8 cellular contexts compared by ENCODE assay signal in the genomic region with DNA sequence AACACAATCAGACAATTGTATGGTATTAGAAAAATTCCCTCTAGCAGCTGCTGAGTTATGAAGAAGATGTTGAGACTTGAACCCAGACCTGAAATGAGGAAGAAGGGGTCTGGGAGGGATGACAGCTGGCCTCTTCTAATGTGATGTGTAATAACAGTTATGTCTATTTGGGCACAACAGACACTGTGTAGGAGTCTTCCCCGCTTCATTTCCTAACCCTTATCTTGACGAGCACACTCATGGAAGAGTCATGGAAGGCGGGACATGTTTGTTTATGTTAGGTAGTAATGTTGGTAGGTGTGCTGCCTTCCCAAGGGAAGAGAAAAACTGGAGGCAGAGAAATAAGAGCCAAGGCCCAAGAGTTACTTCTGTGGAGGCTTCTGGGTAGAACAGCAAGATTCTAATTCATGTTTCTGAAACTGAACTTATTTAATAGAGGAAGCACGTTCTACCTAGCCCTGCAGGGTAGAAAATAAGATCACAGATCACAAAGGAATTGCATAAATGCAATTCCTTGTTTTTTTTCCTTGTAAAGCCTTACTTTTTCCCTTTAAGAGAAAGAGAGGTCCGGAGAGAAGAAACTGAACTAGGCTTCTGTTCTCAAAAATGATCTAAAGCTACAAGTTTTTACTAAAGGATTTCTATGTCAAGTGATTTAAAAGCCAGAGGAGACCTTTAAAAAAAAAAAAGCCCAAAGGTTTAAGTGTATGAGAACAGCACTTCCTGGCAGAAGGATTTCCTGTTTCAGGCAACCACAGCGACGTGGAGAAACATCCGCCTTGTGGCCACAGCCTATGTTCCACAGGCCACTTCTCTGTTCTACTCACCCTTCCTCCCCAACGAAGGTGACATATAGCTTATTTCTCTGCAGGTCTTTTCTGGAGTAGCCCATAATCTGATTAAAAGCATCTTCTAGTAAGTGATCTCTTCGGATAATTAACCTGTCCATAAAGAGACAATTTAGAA.
DNase-seq lines count a peak whose midpoint lies in the region; ATAC-seq and TF ChIP-seq lines count a peak whose summit lies in the region.

No MANE protein-coding gene starts in this region.

- CTCF ChIA-PET in Caco-2 (lab: Charles Lee), result no interaction called here

- H3K79me2 ChIP-seq in ACC112 (ENCODE audit: control insufficient read depth, insufficient read depth, low read length, unreplicated experiment), result no peaks in the 10 kb centered on the region

- POLR2A ChIA-PET in Caco-2 (lab: Charles Lee), result no interaction called here

- TF ChIP-seq CTCF in ascending aorta (IDR thresholded peaks at IDR 0.05) (no peak), Caco-2 (IDR thresholded peaks at IDR 0.05; ENCODE audit: insufficient read depth in 1 of 2, low read depth in 1 of 2, low read length in 1 of 2, severe bottlenecking in 1 of 2, unreplicated experiment in 1 of 2) (no peak)

- intact Hi-C loops in ascending aorta (cut with DNase I), result no loop called here
- intact Hi-C loops in Caco-2 (cut with micrococcal nuclease; ENCODE audit: unreplicated experiment), result no loop called here

- H3K4me1 Mint-ChIP-seq in T-helper 1 cell treated with Interleukin-12 subunit alpha and Interleukin-12 subunit beta and Interleukin-4 antibody, amounts not matched to agents 30 μg/mL and 1 μg/mL, for 36 hours (ENCODE audit: low read depth), result peaks cover 67% of the 10 kb centered on the region
- peaks cover 7% of the 10 kb centered on the region for H3K4me1 Mint-ChIP-seq in Caco-2 (ENCODE audit: low read depth, unreplicated experiment)

- H3K27me3 Mint-ChIP-seq in T-helper 1 cell treated with Interleukin-12 subunit alpha and Interleukin-12 subunit beta and Interleukin-4 antibody, amounts not matched to agents 30 μg/mL and 1 μg/mL, for 36 hours (ENCODE audit: low read depth), result no peaks in the 10 kb centered on the region
- no peaks in the 10 kb centered on the region for H3K27me3 Mint-ChIP-seq in Caco-2 (ENCODE audit: insufficient read depth, unreplicated experiment)

- BruUV-seq in Caco-2 (replicated peaks; lab: Mats Ljungman, UMichigan), result no TSS peak

- peaks cover 3% of the 10 kb centered on the region for H3K9me3 Mint-ChIP-seq in T-helper 1 cell treated with Interleukin-12 subunit alpha and Interleukin-12 subunit beta and Interleukin-4 antibody, amounts not matched to agents 30 μg/mL and 1 μg/mL, for 36 hours
- H3K9me3 Mint-ChIP-seq in Caco-2 (ENCODE audit: unreplicated experiment), result no peaks in the 10 kb centered on the region

- H3K4me1 ChIP-seq in ACC112 (ENCODE audit: control insufficient read depth, insufficient read depth, low read length, unreplicated experiment) (peaks cover 24% of the 10 kb centered on the region), ascending aorta (no peaks in the 10 kb centered on the region), Caco-2 (peaks cover 6% of the 10 kb centered on the region; the same call in 1 of the 2 replicates)

- no peaks in the 10 kb centered on the region for H3K9me3 ChIP-seq in ascending aorta
- no peaks in the 10 kb centered on the region for H3K9me3 ChIP-seq in Caco-2

- H3K27me3 ChIP-seq in ACC112 (ENCODE audit: insufficient read depth, low read length) (no peaks in the 10 kb centered on the region), ascending aorta (no peaks in the 10 kb centered on the region), Caco-2 (replicated peaks; ENCODE audit: control insufficient read depth, insufficient read depth, low read length) (no peaks in the 10 kb centered on the region)

- ATAC-seq in GM19397 (IDR thresholded peaks at IDR 0.05; ENCODE audit: unreplicated experiment), result peak; percentile 85
- peak; percentile 52 for ATAC-seq in HG03457 (IDR thresholded peaks at IDR 0.05; ENCODE audit: unreplicated experiment)
- ATAC-seq in left lobe of liver, result peak; percentile 69

- peak overlapping the region; percentile 91 for H3K27ac ChIP-seq in ACC112 (ENCODE audit: low read depth, low read length)
- peak overlapping the region; percentile 42 to 67 for H3K27ac ChIP-seq in ascending aorta

- H3K36me3 ChIP-seq in ACC112 (ENCODE audit: insufficient read depth, low read length) (no peaks in the 10 kb centered on the region), ascending aorta (no peaks in the 10 kb centered on the region), Caco-2 (ENCODE audit: control insufficient read depth, insufficient read depth, low read length) (no peaks in the 10 kb centered on the region)

- H3K4me3 Mint-ChIP-seq in T-helper 1 cell treated with Interleukin-12 subunit alpha and Interleukin-12 subunit beta and Interleukin-4 antibody, amounts not matched to agents 30 μg/mL and 1 μg/mL, for 36 hours, result peak overlapping the region; percentile 72
- H3K4me3 Mint-ChIP-seq in Caco-2 (ENCODE audit: unreplicated experiment), result no peak overlapping the region

- peak overlapping the region; percentile 5; the same call in 1 of the 2 replicates for H3K4me3 ChIP-seq in ACC112 (ENCODE audit: low read depth, low read length)
- no peak overlapping the region for H3K4me3 ChIP-seq in ascending aorta
- no peak overlapping the region for H3K4me3 ChIP-seq in Caco-2 (ENCODE audit: low read depth, low read length)

- H2AFZ ChIP-seq in ACC112 (ENCODE audit: low read length, unreplicated experiment), result peak overlapping the region; percentile 33

- peaks cover 16% of the 10 kb centered on the region for H3K36me3 Mint-ChIP-seq in T-helper 1 cell treated with Interleukin-12 subunit alpha and Interleukin-12 subunit beta and Interleukin-4 antibody, amounts not matched to agents 30 μg/mL and 1 μg/mL, for 36 hours (ENCODE audit: low read depth)
- H3K36me3 Mint-ChIP-seq in Caco-2 (ENCODE audit: insufficient read depth, unreplicated experiment), result no peaks in the 10 kb centered on the region

- DNase-seq in ascending aorta (ENCODE audit: low spot score in 2 of 2) (peak; percentile 49 to 83), left lobe of liver (ENCODE audit: low spot score) (no peak), Caco-2 (no peak)
- DNase-seq in stimulated activated CD8-positive, alpha-beta memory T cell treated with anti-CD3 and anti-CD28 coated beads, Interleukin-2, amount 100 ng/mL, for 1 hour (ENCODE audit: low read depth in 2 of 2), result peak; percentile 64 to 65

- H3K27ac Mint-ChIP-seq in T-helper 1 cell treated with Interleukin-12 subunit alpha and Interleukin-12 subunit beta and Interleukin-4 antibody, amounts not matched to agents 30 μg/mL and 1 μg/mL, for 36 hours, result peak overlapping the region; percentile 96
- H3K27ac Mint-ChIP-seq in Caco-2 (ENCODE audit: unreplicated experiment), result no peak overlapping the region

Comparison
In these comparisons a context has a peak if more than half of its experiments do, and no peak if none do; other contexts are left out.
1. DNase-seq: peak in ascending aorta (2 of 2) and stimulated activated CD8-positive, alpha-beta memory T cell treated with anti-CD3 and anti-CD28 coated beads, Interleukin-2, amount 100 ng/mL, for 1 hour (2 of 2); none in left lobe of liver (single experiment) and Caco-2 (0 of 2).
2. Peak in every context shown above with its lines, with median percentiles within 50 percentile points of each other: ATAC-seq.